Comparison of ENCODE assay signal across 16 cellular contexts in the genomic region with DNA sequence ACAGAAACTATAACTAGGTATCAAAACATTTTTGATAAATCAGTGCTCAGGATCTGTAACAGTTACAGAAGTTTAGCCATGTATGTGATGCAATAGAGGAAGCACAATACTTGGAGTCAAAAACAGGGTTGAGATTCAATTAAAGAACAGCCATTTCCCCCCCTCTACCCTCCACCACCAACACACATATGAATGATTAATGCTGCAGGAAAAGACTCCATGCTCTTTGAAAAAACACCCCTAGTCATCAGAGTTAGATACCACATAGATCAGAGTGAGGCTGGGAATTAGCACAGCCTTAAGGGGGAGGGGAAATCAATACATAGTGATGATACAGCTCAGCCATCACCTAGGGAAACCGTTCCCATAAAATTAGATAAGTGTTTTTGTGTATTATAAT.
A peak's percentile ranks its signal among the peaks of the same experiment; 100 is the strongest.
DNase-seq lines count a peak whose midpoint lies in the region; ATAC-seq and TF ChIP-seq lines count a peak whose summit lies in the region.
"Had no signal": no experiment of that assay in that cellular context is flagged by ENCODE, and none has a peak within 500 bp of the region (broad histone marks: within the 10 kb centered on the region; RNA-seq: fewer than 3 reads in every experiment).

No MANE protein-coding gene starts in this region.

- H3K27me3 ChIP-seq in adipocyte (replicated peaks; ENCODE audit: control insufficient read depth, insufficient read depth, low read length) = no peaks in the 10 kb centered on the region
- no peaks in the 10 kb centered on the region for H3K27me3 ChIP-seq in gastrocnemius medialis
- H3K27me3 ChIP-seq: tibial artery had no signal

- intact Hi-C loops in gastrocnemius medialis (cut with DNase I; ENCODE audit: low total_unique reads) = loop anchor here (2.0 kb wide), 1 partner anchor 21 kb away; no protein-coding TSS in a partner anchor

- H3K4me3 ChIP-seq in adipocyte (ENCODE audit: low read length) (no peak overlapping the region), gastrocnemius medialis (no peak overlapping the region)
- H3K4me3 ChIP-seq: tibial artery had no signal

- no peaks in the 10 kb centered on the region for H3K9me3 ChIP-seq in adipocyte (ENCODE audit: control insufficient read depth, low read length)
- no peaks in the 10 kb centered on the region for H3K9me3 ChIP-seq in gastrocnemius medialis
- H3K9me3 ChIP-seq: tibial artery had no signal

- no peak for TF ChIP-seq POLR2A in gastrocnemius medialis (IDR thresholded peaks at IDR 0.05)

- ATAC-seq in gastrocnemius medialis = peak in 1 of 2 donors; percentile 23
- no peak for ATAC-seq in GM19351 (IDR thresholded peaks at IDR 0.05; ENCODE audit: unreplicated experiment)

- in situ Hi-C loops in gastrocnemius medialis (cut with MboI; ENCODE audit: low sequenced_read_pairs in 4 of 4) = no loop called here

- DNase-seq in NCI-H146 (lab: John Stamatoyannopoulos, UW) (peak; percentile 31), NCI-H146 treated with DMSO at 0.1 percent for 48 hours (lab: John Stamatoyannopoulos, UW; ENCODE audit: unreplicated experiment) (no peak), adipocyte (ENCODE audit: low read depth) (peak; percentile 61), iris pigment epithelial cell (ENCODE audit: low read depth) (peak; percentile 32), gastrocnemius medialis (no peak), NCI-H1048 (lab: John Stamatoyannopoulos, UW) (no peak), DMS79 treated with DMSO at 0.1 percent for 48 hours (lab: John Stamatoyannopoulos, UW) (no peak)
- DNase-seq: activated B cell treated with CpG ODN at 0.5 μM for 24 hours; activated T-cell treated with anti-CD3 and anti-CD28 coated beads for 4 hours; aorta; effector CD4-positive, alpha-beta T cell; glutamatergic neuron; left cardiac atrium; nephron progenitor cell; tibial artery had no signal

- H3K9ac ChIP-seq in adipocyte (ENCODE audit: low read length) = no peak overlapping the region

- peak overlapping the region; percentile 55 to 77 (median 68) for H3K27ac ChIP-seq in gastrocnemius medialis
- H3K27ac ChIP-seq: tibial artery had no signal

- peaks cover 19% of the 10 kb centered on the region for H3K4me1 ChIP-seq in adipocyte (ENCODE audit: control insufficient read depth, insufficient read depth, low read length)
- peaks cover 26 to 33% of the 10 kb centered on the region in 2 donors for H3K4me1 ChIP-seq in gastrocnemius medialis

- H3K36me3 ChIP-seq in adipocyte (ENCODE audit: control insufficient read depth, insufficient read depth, low read length, severe bottlenecking) = peaks cover 45% of the 10 kb centered on the region
- peaks cover 0 to 4% of the 10 kb centered on the region in 2 donors for H3K36me3 ChIP-seq in gastrocnemius medialis

- no peak for TF ChIP-seq CTCF in gastrocnemius medialis (IDR thresholded peaks at IDR 0.05 in 4 of 5, conservative IDR thresholded peaks at IDR 0.05 in 1 of 5)

Comparison
In these comparisons a context has a peak if more than half of its experiments do, and no peak if none do; other contexts are left out.
1. DNase-seq: peak in NCI-H146 (single experiment), adipocyte (single experiment) and iris pigment epithelial cell (single experiment); none in NCI-H146 treated with DMSO at 0.1 percent for 48 hours (single experiment), gastrocnemius medialis (0 of 2), NCI-H1048 (single experiment) and DMS79 treated with DMSO at 0.1 percent for 48 hours (single experiment).